ENCODE assay signal across 25 cellular contexts in genomic region chr15:77846360-77846759, GRCh38.
"Had no signal": no experiment of that assay in that cellular context is flagged by ENCODE, and none has a peak within 500 bp of the region (broad histone marks: within the 10 kb centered on the region; RNA-seq: fewer than 3 reads in every experiment).

No MANE protein-coding gene starts in this region.

- H3K4me1 Mint-ChIP-seq: endodermal cell; immature natural killer cell; naive thymus-derived CD4-positive, alpha-beta T cell; stimulated activated naive CD8-positive, alpha-beta T cell treated with anti-CD3 and anti-CD28 coated beads, Interleukin-15, amount 100 ng/mL, for 72 hours had no signal

- H3K9ac ChIP-seq: parathyroid adenoma had no signal

- H3K27ac ChIP-seq: coronary artery, gastrocnemius medialis, parathyroid adenoma, prostate gland, right lobe of liver, spleen, testis, tibial nerve, upper lobe of right lung, vagina had no signal

- H3K4me3 Mint-ChIP-seq: endodermal cell; immature natural killer cell; naive thymus-derived CD4-positive, alpha-beta T cell; nephron progenitor cell; stimulated activated naive B cell treated with anti-CD40 and anti-IgM and Interleukin-4, amounts not matched to agents 10 μg/mL and 1 μg/mL and 100 μg/mL, for 72 hours; stimulated activated naive CD8-positive, alpha-beta T cell treated with anti-CD3 and anti-CD28 coated beads, Interleukin-15, amount 100 ng/mL, for 72 hours had no signal

- H2AFZ ChIP-seq: parathyroid adenoma had no signal

- H3K4me1 ChIP-seq: gastrocnemius medialis, parathyroid adenoma, prostate gland, right lobe of liver, spleen, testis, tibial nerve, upper lobe of right lung, vagina had no signal

- H3K9me3 ChIP-seq: gastrocnemius medialis, prostate gland, right lobe of liver, testis, upper lobe of right lung, vagina had no signal

- ATAC-seq: gastrocnemius medialis; left colon; naive thymus-derived CD4-positive, alpha-beta T cell; right lobe of liver; stimulated activated naive B cell treated with anti-CD40 and anti-IgM and Interleukin-4, amounts not matched to agents 10 μg/mL and 1 μg/mL and 100 μg/mL, for 72 hours; stimulated activated naive CD8-positive, alpha-beta T cell treated with anti-CD3 and anti-CD28 coated beads, Interleukin-15, amount 100 ng/mL, for 72 hours; upper lobe of right lung had no signal

- H3K4me3 ChIP-seq: coronary artery, gastrocnemius medialis, prostate gland, right lobe of liver, spleen, testis, tibial nerve, upper lobe of right lung, vagina had no signal

- H3K79me2 ChIP-seq: parathyroid adenoma had no signal

- H3K36me3 ChIP-seq: gastrocnemius medialis, prostate gland, right lobe of liver, spleen, tibial nerve, upper lobe of right lung, vagina had no signal

- H3K27me3 ChIP-seq: right lobe of liver, testis, vagina had no signal

- DNase-seq: effector CD4-positive, alpha-beta T cell; endodermal cell; erythroblast; gastrocnemius medialis; glutamatergic neuron; immature natural killer cell; left colon; mammary epithelial cell; naive thymus-derived CD4-positive, alpha-beta T cell; nephron progenitor cell; retina; right lobe of liver; stimulated activated CD4-positive, alpha-beta T cell treated with anti-CD3 and anti-CD28 coated beads, Interleukin-2, amount 100 ng/mL, for 24 hours; stimulated activated CD4-positive, alpha-beta T cell treated with anti-CD3 and anti-CD28 coated beads, Interleukin-4, amount 100 ng/mL, for 4 hours; stimulated activated naive B cell treated with anti-CD40 and anti-IgM and Interleukin-4, amounts not matched to agents 10 μg/mL and 1 μg/mL and 100 μg/mL, for 72 hours; stimulated activated naive CD8-positive, alpha-beta T cell treated with anti-CD3 and anti-CD28 coated beads, Interleukin-15, amount 100 ng/mL, for 72 hours; testis; upper lobe of right lung had no signal

- H3K27ac Mint-ChIP-seq: endodermal cell; immature natural killer cell; naive thymus-derived CD4-positive, alpha-beta T cell; nephron progenitor cell; stimulated activated naive B cell treated with anti-CD40 and anti-IgM and Interleukin-4, amounts not matched to agents 10 μg/mL and 1 μg/mL and 100 μg/mL, for 72 hours; stimulated activated naive CD8-positive, alpha-beta T cell treated with anti-CD3 and anti-CD28 coated beads, Interleukin-15, amount 100 ng/mL, for 72 hours had no signal

- H3K36me3 Mint-ChIP-seq: immature natural killer cell had no signal

- FAIRE-seq: endothelial cell of umbilical vein had no signal
